ENCODE assay signal across 1 cellular context in genomic region chr6:52419809-52420667, GRCh38.
TF ChIP-seq lines count a peak whose summit lies in the region.

EFHC1 (plus strand) TSS chr6:52420342; CDS start chr6:52420411, 69 bp downstream.

TF ChIP-seq in H1, 55 proteins besides CTCF, POLR2A, EP300 and RAD21 (continued from another document):
- TF ChIP-seq, protein P1, sequence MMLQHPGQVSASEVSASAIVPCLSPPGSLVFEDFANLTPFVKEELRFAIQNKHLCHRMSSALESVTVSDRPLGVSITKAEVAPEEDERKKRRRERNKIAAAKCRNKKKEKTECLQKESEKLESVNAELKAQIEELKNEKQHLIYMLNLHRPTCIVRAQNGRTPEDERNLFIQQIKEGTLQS (IDR thresholded peaks at IDR 0.05; ENCODE audit: insufficient read depth, low read depth, low read length): no peak
- TF ChIP-seq ZNF274 (IDR thresholded peaks at IDR 0.05; ENCODE audit: borderline replicate concordance, extremely low read depth, low read length) (no peak), SP4 (IDR thresholded peaks at IDR 0.05; ENCODE audit: low read length) (no peak), CBX8 (IDR thresholded peaks at IDR 0.05; ENCODE audit: borderline replicate concordance, low read depth, low read length) (no peak), RNF2 (IDR thresholded peaks at IDR 0.05; ENCODE audit: borderline replicate concordance, low read depth, low read length, missing control alignments, poor library complexity, severe bottlenecking) (no peak), SP2 (IDR thresholded peaks at IDR 0.05; ENCODE audit: low read length) (no peak), POLR2AphosphoS5 (IDR thresholded peaks at IDR 0.05; ENCODE audit: low read depth, low read length) (peak; percentile 90), TAF7 (optimal IDR thresholded peaks at IDR 0.05; ENCODE audit: borderline replicate concordance, low read depth, low read length) (no peak), CHD1 (IDR thresholded peaks at IDR 0.05; ENCODE audit: low read depth, low read length) (no peak), CBX5 (IDR thresholded peaks at IDR 0.05; ENCODE audit: low read depth, low read length) (no peak), FOSL1 (IDR thresholded peaks at IDR 0.05; ENCODE audit: insufficient read depth, low read depth, low read length) (no peak), EZH2 (IDR thresholded peaks at IDR 0.05; ENCODE audit: low read depth, low read length, severe bottlenecking) (no peak), PHF8 (conservative IDR thresholded peaks at IDR 0.05; ENCODE audit: low read depth, low read length) (peak; percentile 78), JUND (IDR thresholded peaks at IDR 0.05; ENCODE audit: low read length) (no peak), RFX5 (IDR thresholded peaks at IDR 0.05; ENCODE audit: borderline replicate concordance, low read depth, low read length) (no peak), MAFK (IDR thresholded peaks at IDR 0.05; ENCODE audit: low read depth, low read length) (no peak), SRF (IDR thresholded peaks at IDR 0.05; ENCODE audit: low read depth, low read length) (no peak), SIN3A (conservative IDR thresholded peaks at IDR 0.05 in 1 of 2, IDR thresholded peaks at IDR 0.05 in 1 of 2; ENCODE audit: low read depth in 1 of 2, low read length in 2 of 2) (peak in 1 of 2 experiments; percentile 95; a peak in 2 of 4 replicates), USF2 (IDR thresholded peaks at IDR 0.05; ENCODE audit: low read length) (no peak), GABPA (IDR thresholded peaks at IDR 0.05; ENCODE audit: borderline replicate concordance, insufficient read depth, low read length) (no peak), NRF1 (IDR thresholded peaks at IDR 0.05; ENCODE audit: low read depth, low read length) (peak; percentile 3; the same call in 1 of the 2 replicates), NANOG (IDR thresholded peaks at IDR 0.05; ENCODE audit: insufficient read depth, low read depth, low read length, poor library complexity, severe bottlenecking) (no peak), SP1 (IDR thresholded peaks at IDR 0.05; ENCODE audit: low read depth, low read length) (no peak), BRCA1 (IDR thresholded peaks at IDR 0.05; ENCODE audit: low read depth, low read length) (peak; percentile 93), HDAC2 (IDR thresholded peaks at IDR 0.05; ENCODE audit: borderline replicate concordance in 1 of 2, low read depth in 2 of 2, low read length in 2 of 2) (peak; percentile 60 to 61; a peak in 1 of 4 replicates), KDM4A (IDR thresholded peaks at IDR 0.05; ENCODE audit: low read depth, low read length, severe bottlenecking) (peak; percentile 51), SUZ12 (IDR thresholded peaks at IDR 0.05; ENCODE audit: low read length) (no peak), KDM1A (IDR thresholded peaks at IDR 0.05; ENCODE audit: borderline replicate concordance, low read length) (no peak), YY1 (IDR thresholded peaks at IDR 0.05; ENCODE audit: low read depth, low read length) (no peak), GTF2F1 (IDR thresholded peaks at IDR 0.05; ENCODE audit: borderline replicate concordance, low read depth, low read length) (no peak), CTBP2 (IDR thresholded peaks at IDR 0.05; ENCODE audit: borderline replicate concordance, insufficient read depth, insufficient read length, low read length) (peak; percentile 52), SAP30 (IDR thresholded peaks at IDR 0.05; ENCODE audit: insufficient read depth, insufficient replicate concordance, low read length) (peak; percentile 88), POU5F1 (IDR thresholded peaks at IDR 0.05; ENCODE audit: low read depth, low read length) (no peak), TBP (IDR thresholded peaks at IDR 0.05; ENCODE audit: low read depth, low read length) (peak; percentile 45), EGR1 (IDR thresholded peaks at IDR 0.05; ENCODE audit: borderline replicate concordance, low read depth, low read length) (no peak), TCF12 (IDR thresholded peaks at IDR 0.05; ENCODE audit: low read depth, low read length) (no peak), SIRT6 (IDR thresholded peaks at IDR 0.05; ENCODE audit: low read length) (no peak), BACH1 (IDR thresholded peaks at IDR 0.05; ENCODE audit: low read length) (peak; percentile 89), RXRA (IDR thresholded peaks at IDR 0.05; ENCODE audit: insufficient read depth, low read depth, low read length) (no peak), HDAC6 (IDR thresholded peaks at IDR 0.05; ENCODE audit: low read depth, low read length) (no peak), KDM5A (IDR thresholded peaks at IDR 0.05; ENCODE audit: low read length) (no peak)
- TF ChIP-seq, protein P2, sequence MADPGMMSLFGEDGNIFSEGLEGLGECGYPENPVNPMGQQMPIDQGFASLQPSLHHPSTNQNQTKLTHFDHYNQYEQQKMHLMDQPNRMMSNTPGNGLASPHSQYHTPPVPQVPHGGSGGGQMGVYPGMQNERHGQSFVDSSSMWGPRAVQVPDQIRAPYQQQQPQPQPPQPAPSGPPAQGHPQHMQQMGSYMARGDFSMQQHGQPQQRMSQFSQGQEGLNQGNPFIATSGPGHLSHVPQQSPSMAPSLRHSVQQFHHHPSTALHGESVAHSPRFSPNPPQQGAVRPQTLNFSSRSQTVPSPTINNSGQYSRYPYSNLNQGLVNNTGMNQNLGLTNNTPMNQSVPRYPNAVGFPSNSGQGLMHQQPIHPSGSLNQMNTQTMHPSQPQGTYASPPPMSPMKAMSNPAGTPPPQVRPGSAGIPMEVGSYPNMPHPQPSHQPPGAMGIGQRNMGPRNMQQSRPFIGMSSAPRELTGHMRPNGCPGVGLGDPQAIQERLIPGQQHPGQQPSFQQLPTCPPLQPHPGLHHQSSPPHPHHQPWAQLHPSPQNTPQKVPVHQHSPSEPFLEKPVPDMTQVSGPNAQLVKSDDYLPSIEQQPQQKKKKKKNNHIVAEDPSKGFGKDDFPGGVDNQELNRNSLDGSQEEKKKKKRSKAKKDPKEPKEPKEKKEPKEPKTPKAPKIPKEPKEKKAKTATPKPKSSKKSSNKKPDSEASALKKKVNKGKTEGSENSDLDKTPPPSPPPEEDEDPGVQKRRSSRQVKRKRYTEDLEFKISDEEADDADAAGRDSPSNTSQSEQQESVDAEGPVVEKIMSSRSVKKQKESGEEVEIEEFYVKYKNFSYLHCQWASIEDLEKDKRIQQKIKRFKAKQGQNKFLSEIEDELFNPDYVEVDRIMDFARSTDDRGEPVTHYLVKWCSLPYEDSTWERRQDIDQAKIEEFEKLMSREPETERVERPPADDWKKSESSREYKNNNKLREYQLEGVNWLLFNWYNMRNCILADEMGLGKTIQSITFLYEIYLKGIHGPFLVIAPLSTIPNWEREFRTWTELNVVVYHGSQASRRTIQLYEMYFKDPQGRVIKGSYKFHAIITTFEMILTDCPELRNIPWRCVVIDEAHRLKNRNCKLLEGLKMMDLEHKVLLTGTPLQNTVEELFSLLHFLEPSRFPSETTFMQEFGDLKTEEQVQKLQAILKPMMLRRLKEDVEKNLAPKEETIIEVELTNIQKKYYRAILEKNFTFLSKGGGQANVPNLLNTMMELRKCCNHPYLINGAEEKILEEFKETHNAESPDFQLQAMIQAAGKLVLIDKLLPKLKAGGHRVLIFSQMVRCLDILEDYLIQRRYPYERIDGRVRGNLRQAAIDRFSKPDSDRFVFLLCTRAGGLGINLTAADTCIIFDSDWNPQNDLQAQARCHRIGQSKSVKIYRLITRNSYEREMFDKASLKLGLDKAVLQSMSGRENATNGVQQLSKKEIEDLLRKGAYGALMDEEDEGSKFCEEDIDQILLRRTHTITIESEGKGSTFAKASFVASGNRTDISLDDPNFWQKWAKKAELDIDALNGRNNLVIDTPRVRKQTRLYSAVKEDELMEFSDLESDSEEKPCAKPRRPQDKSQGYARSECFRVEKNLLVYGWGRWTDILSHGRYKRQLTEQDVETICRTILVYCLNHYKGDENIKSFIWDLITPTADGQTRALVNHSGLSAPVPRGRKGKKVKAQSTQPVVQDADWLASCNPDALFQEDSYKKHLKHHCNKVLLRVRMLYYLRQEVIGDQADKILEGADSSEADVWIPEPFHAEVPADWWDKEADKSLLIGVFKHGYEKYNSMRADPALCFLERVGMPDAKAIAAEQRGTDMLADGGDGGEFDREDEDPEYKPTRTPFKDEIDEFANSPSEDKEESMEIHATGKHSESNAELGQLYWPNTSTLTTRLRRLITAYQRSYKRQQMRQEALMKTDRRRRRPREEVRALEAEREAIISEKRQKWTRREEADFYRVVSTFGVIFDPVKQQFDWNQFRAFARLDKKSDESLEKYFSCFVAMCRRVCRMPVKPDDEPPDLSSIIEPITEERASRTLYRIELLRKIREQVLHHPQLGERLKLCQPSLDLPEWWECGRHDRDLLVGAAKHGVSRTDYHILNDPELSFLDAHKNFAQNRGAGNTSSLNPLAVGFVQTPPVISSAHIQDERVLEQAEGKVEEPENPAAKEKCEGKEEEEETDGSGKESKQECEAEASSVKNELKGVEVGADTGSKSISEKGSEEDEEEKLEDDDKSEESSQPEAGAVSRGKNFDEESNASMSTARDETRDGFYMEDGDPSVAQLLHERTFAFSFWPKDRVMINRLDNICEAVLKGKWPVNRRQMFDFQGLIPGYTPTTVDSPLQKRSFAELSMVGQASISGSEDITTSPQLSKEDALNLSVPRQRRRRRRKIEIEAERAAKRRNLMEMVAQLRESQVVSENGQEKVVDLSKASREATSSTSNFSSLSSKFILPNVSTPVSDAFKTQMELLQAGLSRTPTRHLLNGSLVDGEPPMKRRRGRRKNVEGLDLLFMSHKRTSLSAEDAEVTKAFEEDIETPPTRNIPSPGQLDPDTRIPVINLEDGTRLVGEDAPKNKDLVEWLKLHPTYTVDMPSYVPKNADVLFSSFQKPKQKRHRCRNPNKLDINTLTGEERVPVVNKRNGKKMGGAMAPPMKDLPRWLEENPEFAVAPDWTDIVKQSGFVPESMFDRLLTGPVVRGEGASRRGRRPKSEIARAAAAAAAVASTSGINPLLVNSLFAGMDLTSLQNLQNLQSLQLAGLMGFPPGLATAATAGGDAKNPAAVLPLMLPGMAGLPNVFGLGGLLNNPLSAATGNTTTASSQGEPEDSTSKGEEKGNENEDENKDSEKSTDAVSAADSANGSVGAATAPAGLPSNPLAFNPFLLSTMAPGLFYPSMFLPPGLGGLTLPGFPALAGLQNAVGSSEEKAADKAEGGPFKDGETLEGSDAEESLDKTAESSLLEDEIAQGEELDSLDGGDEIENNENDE (IDR thresholded peaks at IDR 0.05; ENCODE audit: insufficient replicate concordance, low read length): no peak
- TF ChIP-seq, protein P3, sequence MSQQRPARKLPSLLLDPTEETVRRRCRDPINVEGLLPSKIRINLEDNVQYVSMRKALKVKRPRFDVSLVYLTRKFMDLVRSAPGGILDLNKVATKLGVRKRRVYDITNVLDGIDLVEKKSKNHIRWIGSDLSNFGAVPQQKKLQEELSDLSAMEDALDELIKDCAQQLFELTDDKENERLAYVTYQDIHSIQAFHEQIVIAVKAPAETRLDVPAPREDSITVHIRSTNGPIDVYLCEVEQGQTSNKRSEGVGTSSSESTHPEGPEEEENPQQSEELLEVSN (IDR thresholded peaks at IDR 0.05): no peak
